11 cellular contexts compared by ENCODE assay signal in genomic region chr12:131229426-131230339, GRCh38.
DNase-seq lines count a peak whose midpoint lies in the region; ATAC-seq and TF ChIP-seq lines count a peak whose summit lies in the region.
"Had no signal": no experiment of that assay in that cellular context is flagged by ENCODE, and none has a peak within 500 bp of the region (broad histone marks: within the 10 kb centered on the region; RNA-seq: fewer than 3 reads in every experiment).

No MANE protein-coding gene starts in this region.

- H3K36me3 ChIP-seq in DOHH2 (ENCODE audit: control insufficient read depth, low read length) (no peaks in the 10 kb centered on the region), esophagus muscularis mucosa (no peaks in the 10 kb centered on the region)
- H3K36me3 ChIP-seq: ovary had no signal

- no peaks in the 10 kb centered on the region for H4K20me1 ChIP-seq in DOHH2 (ENCODE audit: control insufficient read depth, insufficient read depth, low read depth, low read length)

- H3K4me3 ChIP-seq in DOHH2 (ENCODE audit: low read length) (no peak overlapping the region), esophagus muscularis mucosa (no peak overlapping the region)
- H3K4me3 ChIP-seq: ovary had no signal

- H3K9me3 Mint-ChIP-seq in nephron, result no peaks in the 10 kb centered on the region

- CTCF ChIA-PET in HEK293T (lab: Yijun Ruan, JAX), result interaction anchor here (0.7 kb wide), 1 partner anchor 93 kb away, joined by 3 read pairs; no protein-coding TSS in a partner anchor

- no peaks in the 10 kb centered on the region for H3F3A ChIP-seq in DOHH2 (ENCODE audit: control insufficient read depth, insufficient read depth)

- intact Hi-C loops in esophagus muscularis mucosa (cut with DNase I), result no loop called here

- no peak for ATAC-seq in GM21447 (IDR thresholded peaks at IDR 0.05; ENCODE audit: unreplicated experiment)

- H3K9me2 ChIP-seq in DOHH2 (replicated peaks; ENCODE audit: control insufficient read depth, low read length), result no peaks in the 10 kb centered on the region

- H3K4me1 ChIP-seq in DOHH2 (ENCODE audit: control insufficient read depth, low read length), result peaks cover 28% of the 10 kb centered on the region
- H3K4me1 ChIP-seq in esophagus muscularis mucosa, result peaks cover 0 to 25% (median 21%) of the 10 kb centered on the region in 4 donors

- WGBS in esophagus muscularis mucosa, result 60% methylated on average over 13 of the region's 17 CpGs

- peak overlapping the region in 1 of 3 experiments; percentile 52 for H3K4me3 Mint-ChIP-seq in nephron

- H3K36me3 Mint-ChIP-seq in nephron (ENCODE audit: low read depth), result no peaks in the 10 kb centered on the region
- H3K36me3 Mint-ChIP-seq: CD14-positive monocyte had no signal

- POLR2A ChIA-PET in HEK293T (lab: Yijun Ruan, JAX), result interaction anchor here (0.7 kb wide), 1 partner anchor 21 kb away, joined by 4 read pairs; no protein-coding TSS in a partner anchor

- H3K4me1 Mint-ChIP-seq in nephron, result peaks cover 25% of the 10 kb centered on the region

- TF ChIP-seq POLR2A in esophagus muscularis mucosa (IDR thresholded peaks at IDR 0.05; ENCODE audit: low read depth), result no peak

- peaks cover 24% of the 10 kb centered on the region for H3K27me3 Mint-ChIP-seq in nephron (ENCODE audit: low read depth)

- no peaks in the 10 kb centered on the region for H3K79me2 ChIP-seq in DOHH2 (ENCODE audit: control insufficient read depth, low read length)

- DNase-seq in NCI-H526 treated with DMSO at 0.1 percent for 48 hours (lab: John Stamatoyannopoulos, UW), result peak; percentile 73
- DNase-seq in esophagus muscularis mucosa (ENCODE audit: extremely low spot score), result no peak
- no peak for DNase-seq in NCI-H128 (lab: John Stamatoyannopoulos, UW; ENCODE audit: unreplicated experiment)
- DNase-seq in GOT3 (lab: John Stamatoyannopoulos, UW), result no peak
- no peak for DNase-seq in HEK293T (ENCODE audit: extremely low spot score)
- DNase-seq: activated T-cell treated with anti-CD3 and anti-CD28 coated beads, Interleukin-2, amount 50 U/mL, for 1 hour had no signal

- peak overlapping the region; percentile 24; the same call in 1 of the 2 replicates for H3K4me2 ChIP-seq in DOHH2 (ENCODE audit: low read length)

- H3K27me3 ChIP-seq in DOHH2 (ENCODE audit: control insufficient read depth, low read length) (no peaks in the 10 kb centered on the region), esophagus muscularis mucosa (peaks cover 0 to 15% (median 0%) of the 10 kb centered on the region in 4 donors)
- H3K27me3 ChIP-seq: ovary had no signal

- no peak for TF ChIP-seq CTCF in DOHH2 (IDR thresholded peaks at IDR 0.05; ENCODE audit: low read depth, low read length, poor library complexity, severe bottlenecking)
- TF ChIP-seq CTCF in esophagus muscularis mucosa (IDR thresholded peaks at IDR 0.05), result no peak
- TF ChIP-seq CTCF in nephron (IDR thresholded peaks at IDR 0.05; ENCODE audit: unreplicated experiment in 3 of 3), result no peak

- peak overlapping the region in 2 of 3 experiments; percentile 0 to 32 for H3K27ac Mint-ChIP-seq in nephron
- H3K27ac Mint-ChIP-seq: CD14-positive monocyte had no signal

- no peak for TF ChIP-seq EP300 in esophagus muscularis mucosa (IDR thresholded peaks at IDR 0.05)

- no peaks in the 10 kb centered on the region for H3K9me3 ChIP-seq in DOHH2 (ENCODE audit: control insufficient read depth, insufficient read depth, low read length)
- peaks cover 0 to 8% (median 5%) of the 10 kb centered on the region in 4 donors for H3K9me3 ChIP-seq in esophagus muscularis mucosa
- H3K9me3 ChIP-seq: ovary had no signal

- H3K27ac ChIP-seq in DOHH2 (ENCODE audit: low read depth, low read length) (no peak overlapping the region), esophagus muscularis mucosa (replicated peaks in 1 of 4) (peak overlapping the region in 3 of 4 donors; percentile 1 to 36 (median 14))
- H3K27ac ChIP-seq: ovary had no signal

TF ChIP-seq in HEK293T, 16 proteins besides CTCF, POLR2A, EP300 and RAD21:
- no peak for TF ChIP-seq L3MBTL2 (conservative IDR thresholded peaks at IDR 0.05)
- no peak for TF ChIP-seq ARNT (IDR thresholded peaks at IDR 0.05)
- TF ChIP-seq, protein P1, sequence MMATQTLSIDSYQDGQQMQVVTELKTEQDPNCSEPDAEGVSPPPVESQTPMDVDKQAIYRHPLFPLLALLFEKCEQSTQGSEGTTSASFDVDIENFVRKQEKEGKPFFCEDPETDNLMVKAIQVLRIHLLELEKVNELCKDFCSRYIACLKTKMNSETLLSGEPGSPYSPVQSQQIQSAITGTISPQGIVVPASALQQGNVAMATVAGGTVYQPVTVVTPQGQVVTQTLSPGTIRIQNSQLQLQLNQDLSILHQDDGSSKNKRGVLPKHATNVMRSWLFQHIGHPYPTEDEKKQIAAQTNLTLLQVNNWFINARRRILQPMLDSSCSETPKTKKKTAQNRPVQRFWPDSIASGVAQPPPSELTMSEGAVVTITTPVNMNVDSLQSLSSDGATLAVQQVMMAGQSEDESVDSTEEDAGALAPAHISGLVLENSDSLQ (IDR thresholded peaks at IDR 0.05), result no peak
- no peak for TF ChIP-seq NFRKB (IDR thresholded peaks at IDR 0.05)
- TF ChIP-seq HDGF (IDR thresholded peaks at IDR 0.05; ENCODE audit: borderline replicate concordance), result no peak
- TF ChIP-seq BHLHE40 (IDR thresholded peaks at IDR 0.05; ENCODE audit: borderline replicate concordance), result no peak
- no peak for TF ChIP-seq CTBP1 (IDR thresholded peaks at IDR 0.05; ENCODE audit: borderline replicate concordance)
- TF ChIP-seq TARDBP (IDR thresholded peaks at IDR 0.05), result no peak
